8 cellular contexts compared by ENCODE assay signal in genomic region chr5:65760504-65761275, GRCh38. TPM values are rescaled to one million over a fixed set of nuclear protein-coding genes. Genes with fewer than 3 reads are reported as not detected.
DNase-seq lines count a peak whose midpoint lies in the region; ATAC-seq and TF ChIP-seq lines count a peak whose summit lies in the region.

No MANE protein-coding gene starts in this region.

- peak; percentile 48 for TF ChIP-seq CTCF in RWPE2 (IDR thresholded peaks at IDR 0.05; ENCODE audit: poor library complexity, severe bottlenecking)
- no peak for TF ChIP-seq CTCF in coronary artery (IDR thresholded peaks at IDR 0.05)
- TF ChIP-seq CTCF in neural progenitor cell (IDR thresholded peaks at IDR 0.05), result no peak

- no peak overlapping the region for H3K4me3 Mint-ChIP-seq in CD4-positive, CD25-positive, alpha-beta regulatory T cell
- no peak overlapping the region for H3K4me3 Mint-ChIP-seq in neural progenitor cell

- peaks cover 24% of the 10 kb centered on the region for H3K79me2 ChIP-seq in neural progenitor cell (ENCODE audit: low read depth)

- H3K27me3 ChIP-seq in CD4-positive, CD25-positive, alpha-beta regulatory T cell (ENCODE audit: control insufficient read depth, insufficient read depth, low read length), result no peaks in the 10 kb centered on the region
- H3K27me3 ChIP-seq in RWPE2 (ENCODE audit: insufficient read depth, poor library complexity, severe bottlenecking) (no peaks in the 10 kb centered on the region), neural progenitor cell (no peaks in the 10 kb centered on the region)

- H3F3A ChIP-seq in neural progenitor cell (ENCODE audit: low read depth), result no peaks in the 10 kb centered on the region

- peaks cover 12% of the 10 kb centered on the region for H4K20me1 ChIP-seq in neural progenitor cell (ENCODE audit: low read depth)

- H3K27ac Mint-ChIP-seq in CD4-positive, CD25-positive, alpha-beta regulatory T cell, result peak overlapping the region in 1 of 3 donors; percentile 49
- no peak overlapping the region for H3K27ac Mint-ChIP-seq in neural progenitor cell

- H2AFZ ChIP-seq in neural progenitor cell (replicated peaks), result no peak overlapping the region

- peak; percentile 13 to 75 (median 66) for DNase-seq in CD4-positive, CD25-positive, alpha-beta regulatory T cell
- DNase-seq in RWPE2 (ENCODE audit: low spot score) (no peak), dermis microvascular lymphatic vessel endothelial cell (ENCODE audit: low read depth in 2 of 2) (peak; percentile 85 to 92), nucleus accumbens (lab: John Stamatoyannopoulos, UW) (peak in 46 of 56 donors; percentile 1 to 72 (median 34)), coronary artery (ENCODE audit: low spot score) (no peak), neural progenitor cell (ENCODE audit: low spot score) (no peak)

- H3K36me3 ChIP-seq in CD4-positive, CD25-positive, alpha-beta regulatory T cell (ENCODE audit: control insufficient read depth, insufficient read depth, low read length), result no peaks in the 10 kb centered on the region
- H3K36me3 ChIP-seq in RWPE2 (ENCODE audit: low read depth), result peaks cover 31% of the 10 kb centered on the region
- H3K36me3 ChIP-seq in neural progenitor cell, result peaks cover 7% of the 10 kb centered on the region

- no peak overlapping the region for H3K4me3 ChIP-seq in CD4-positive, CD25-positive, alpha-beta regulatory T cell (ENCODE audit: low read depth, low read length)
- no peak overlapping the region for H3K4me3 ChIP-seq in RWPE2 (ENCODE audit: severe bottlenecking)
- H3K4me3 ChIP-seq in coronary artery, result no peak overlapping the region
- H3K4me3 ChIP-seq in neural progenitor cell, result no peak overlapping the region

- H3K4me2 ChIP-seq in neural progenitor cell, result no peak overlapping the region

- peak; percentile 83 to 87 for ATAC-seq in CD4-positive, CD25-positive, alpha-beta regulatory T cell (ENCODE audit: low read depth in 2 of 2)
- ATAC-seq in GM21367 (IDR thresholded peaks at IDR 0.05; ENCODE audit: unreplicated experiment), result peak; percentile 57
- ATAC-seq in RWPE2 (ENCODE audit: low read depth), result peak; percentile 88
- ATAC-seq in HG02763 (IDR thresholded peaks at IDR 0.05; ENCODE audit: unreplicated experiment), result no peak

- H3K4me1 Mint-ChIP-seq in CD4-positive, CD25-positive, alpha-beta regulatory T cell, result peaks cover 3 to 12% (median 6%) of the 10 kb centered on the region in 4 donors
- no peaks in the 10 kb centered on the region for H3K4me1 Mint-ChIP-seq in neural progenitor cell

- no peaks in the 10 kb centered on the region for H3K9me3 ChIP-seq in CD4-positive, CD25-positive, alpha-beta regulatory T cell (ENCODE audit: control insufficient read depth in 2 of 2, low read length in 2 of 2)
- H3K9me3 ChIP-seq in RWPE2 (ENCODE audit: severe bottlenecking) (no peaks in the 10 kb centered on the region), neural progenitor cell (ENCODE audit: low read depth) (no peaks in the 10 kb centered on the region)

- H3K4me1 ChIP-seq in CD4-positive, CD25-positive, alpha-beta regulatory T cell (ENCODE audit: control insufficient read depth, insufficient read depth, low read length, poor library complexity, severe bottlenecking), result no peaks in the 10 kb centered on the region
- H3K4me1 ChIP-seq in RWPE2 (ENCODE audit: insufficient read depth, poor library complexity, severe bottlenecking) (no peaks in the 10 kb centered on the region), neural progenitor cell (no peaks in the 10 kb centered on the region)

- H3K27me3 Mint-ChIP-seq in CD4-positive, CD25-positive, alpha-beta regulatory T cell, result no peaks in the 10 kb centered on the region
- H3K27me3 Mint-ChIP-seq in neural progenitor cell (ENCODE audit: insufficient read depth, low read depth), result no peaks in the 10 kb centered on the region

- H3K9me3 Mint-ChIP-seq in CD4-positive, CD25-positive, alpha-beta regulatory T cell, result no peaks in the 10 kb centered on the region
- H3K9me3 Mint-ChIP-seq in neural progenitor cell, result no peaks in the 10 kb centered on the region

- H3K27ac ChIP-seq in CD4-positive, CD25-positive, alpha-beta regulatory T cell (ENCODE audit: insufficient read depth, low read length, poor library complexity, severe bottlenecking), result no peak overlapping the region
- H3K27ac ChIP-seq in RWPE2 (ENCODE audit: poor library complexity, severe bottlenecking) (no peak overlapping the region), coronary artery (no peak overlapping the region), neural progenitor cell (no peak overlapping the region)

- no peak overlapping the region for H3K9ac ChIP-seq in neural progenitor cell

- H3K36me3 Mint-ChIP-seq in CD4-positive, CD25-positive, alpha-beta regulatory T cell, result no peaks in the 10 kb centered on the region
- peaks cover 9% of the 10 kb centered on the region for H3K36me3 Mint-ChIP-seq in neural progenitor cell

RNA-seq across cellular contexts. Expression of gene NLN, which starts 38.7 kb away (rescaled TPM):
- total RNA-seq in CD4-positive, CD25-positive, alpha-beta regulatory T cell, result 1.4 TPM
- polyA plus RNA-seq in CD4-positive, CD25-positive, alpha-beta regulatory T cell, result 1 to 10 TPM in 3 of 4 donors, under 1 TPM in 1; 0.65 to 2.0 (median 1.7) TPM
- total RNA-seq in dermis microvascular lymphatic vessel endothelial cell (28.7 and 33.9 TPM in 2 replicates), neural progenitor cell (ENCODE audit: low replicate concordance) (78.6 and 94.3 TPM in 2 replicates)

RNA-seq across cellular contexts. Expression of gene SGTB, which starts 38.8 kb away (rescaled TPM):
- 84.3 TPM for total RNA-seq in CD4-positive, CD25-positive, alpha-beta regulatory T cell
- 10 to 100 TPM; 17.5 to 25.3 (median 21.5) TPM for polyA plus RNA-seq in CD4-positive, CD25-positive, alpha-beta regulatory T cell
- total RNA-seq in dermis microvascular lymphatic vessel endothelial cell (7.0 and 10.3 TPM in 2 replicates), neural progenitor cell (ENCODE audit: low replicate concordance) (5.5 and 6.8 TPM in 2 replicates)

Comparison
In these comparisons a context has a peak if more than half of its experiments do, and no peak if none do; other contexts are left out.
1. DNase-seq: peak in CD4-positive, CD25-positive, alpha-beta regulatory T cell (3 of 3), dermis microvascular lymphatic vessel endothelial cell (2 of 2) and nucleus accumbens (46 of 56); none in RWPE2 (single experiment), coronary artery (single experiment) and neural progenitor cell (single experiment).
2. RNA of gene NLN, which starts 38.7 kb away (total RNA-seq): 78.6 to 94.3 TPM in neural progenitor cell and 28.7 to 33.9 TPM in dermis microvascular lymphatic vessel endothelial cell; 1.4 TPM in CD4-positive, CD25-positive, alpha-beta regulatory T cell (single experiment); every median in the first group is over 10 times any median in the second.